Comparison of ENCODE assay signal across 2 cellular contexts in the genomic region with DNA sequence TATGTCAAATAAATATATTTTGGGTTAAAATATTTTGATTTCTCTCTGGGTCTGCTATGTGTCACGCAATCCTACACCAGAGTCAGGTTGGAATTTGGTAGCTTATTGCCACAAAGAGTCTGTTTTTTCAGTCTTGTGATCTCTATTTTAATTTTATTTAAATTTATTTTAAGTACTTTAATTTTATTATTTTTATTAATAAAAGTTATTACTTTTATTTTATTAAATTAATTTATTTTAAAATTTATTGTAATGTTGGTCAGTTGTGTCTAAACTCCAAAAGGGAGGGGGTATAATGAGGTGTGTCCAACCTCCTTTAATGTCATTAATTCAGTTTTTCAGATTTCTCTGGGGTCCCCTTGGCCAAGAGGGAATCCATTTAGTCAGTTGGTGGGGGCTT.
TF ChIP-seq lines count a peak whose summit lies in the region.

No MANE protein-coding gene starts in this region.

TF ChIP-seq in WTC11, 78 proteins besides CTCF, POLR2A, EP300 and RAD21:
- TF ChIP-seq, protein P1, sequence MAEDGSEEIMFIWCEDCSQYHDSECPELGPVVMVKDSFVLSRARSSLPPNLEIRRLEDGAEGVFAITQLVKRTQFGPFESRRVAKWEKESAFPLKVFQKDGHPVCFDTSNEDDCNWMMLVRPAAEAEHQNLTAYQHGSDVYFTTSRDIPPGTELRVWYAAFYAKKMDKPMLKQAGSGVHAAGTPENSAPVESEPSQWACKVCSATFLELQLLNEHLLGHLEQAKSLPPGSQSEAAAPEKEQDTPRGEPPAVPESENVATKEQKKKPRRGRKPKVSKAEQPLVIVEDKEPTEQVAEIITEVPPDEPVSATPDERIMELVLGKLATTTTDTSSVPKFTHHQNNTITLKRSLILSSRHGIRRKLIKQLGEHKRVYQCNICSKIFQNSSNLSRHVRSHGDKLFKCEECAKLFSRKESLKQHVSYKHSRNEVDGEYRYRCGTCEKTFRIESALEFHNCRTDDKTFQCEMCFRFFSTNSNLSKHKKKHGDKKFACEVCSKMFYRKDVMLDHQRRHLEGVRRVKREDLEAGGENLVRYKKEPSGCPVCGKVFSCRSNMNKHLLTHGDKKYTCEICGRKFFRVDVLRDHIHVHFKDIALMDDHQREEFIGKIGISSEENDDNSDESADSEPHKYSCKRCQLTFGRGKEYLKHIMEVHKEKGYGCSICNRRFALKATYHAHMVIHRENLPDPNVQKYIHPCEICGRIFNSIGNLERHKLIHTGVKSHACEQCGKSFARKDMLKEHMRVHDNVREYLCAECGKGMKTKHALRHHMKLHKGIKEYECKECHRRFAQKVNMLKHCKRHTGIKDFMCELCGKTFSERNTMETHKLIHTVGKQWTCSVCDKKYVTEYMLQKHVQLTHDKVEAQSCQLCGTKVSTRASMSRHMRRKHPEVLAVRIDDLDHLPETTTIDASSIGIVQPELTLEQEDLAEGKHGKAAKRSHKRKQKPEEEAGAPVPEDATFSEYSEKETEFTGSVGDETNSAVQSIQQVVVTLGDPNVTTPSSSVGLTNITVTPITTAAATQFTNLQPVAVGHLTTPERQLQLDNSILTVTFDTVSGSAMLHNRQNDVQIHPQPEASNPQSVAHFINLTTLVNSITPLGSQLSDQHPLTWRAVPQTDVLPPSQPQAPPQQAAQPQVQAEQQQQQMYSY (CRISPR knock-in tag; IDR thresholded peaks at IDR 0.05) = no peak
- TF ChIP-seq, protein P2, sequence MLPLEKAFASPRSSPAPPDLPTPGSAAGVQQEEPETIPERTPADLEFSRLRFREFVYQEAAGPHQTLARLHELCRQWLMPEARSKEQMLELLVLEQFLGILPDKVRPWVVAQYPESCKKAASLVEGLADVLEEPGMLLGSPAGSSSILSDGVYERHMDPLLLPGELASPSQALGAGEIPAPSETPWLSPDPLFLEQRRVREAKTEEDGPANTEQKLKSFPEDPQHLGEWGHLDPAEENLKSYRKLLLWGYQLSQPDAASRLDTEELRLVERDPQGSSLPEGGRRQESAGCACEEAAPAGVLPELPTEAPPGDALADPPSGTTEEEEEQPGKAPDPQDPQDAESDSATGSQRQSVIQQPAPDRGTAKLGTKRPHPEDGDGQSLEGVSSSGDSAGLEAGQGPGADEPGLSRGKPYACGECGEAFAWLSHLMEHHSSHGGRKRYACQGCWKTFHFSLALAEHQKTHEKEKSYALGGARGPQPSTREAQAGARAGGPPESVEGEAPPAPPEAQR (CRISPR knock-in tag; IDR thresholded peaks at IDR 0.05) = no peak
- peak; percentile 98 for TF ChIP-seq HMGA2 (CRISPR knock-in tag; IDR thresholded peaks at IDR 0.05)

TF ChIP-seq in GM23338, 12 proteins besides CTCF, POLR2A, EP300 and RAD21 (continued from another document):
- TF ChIP-seq, protein P3, sequence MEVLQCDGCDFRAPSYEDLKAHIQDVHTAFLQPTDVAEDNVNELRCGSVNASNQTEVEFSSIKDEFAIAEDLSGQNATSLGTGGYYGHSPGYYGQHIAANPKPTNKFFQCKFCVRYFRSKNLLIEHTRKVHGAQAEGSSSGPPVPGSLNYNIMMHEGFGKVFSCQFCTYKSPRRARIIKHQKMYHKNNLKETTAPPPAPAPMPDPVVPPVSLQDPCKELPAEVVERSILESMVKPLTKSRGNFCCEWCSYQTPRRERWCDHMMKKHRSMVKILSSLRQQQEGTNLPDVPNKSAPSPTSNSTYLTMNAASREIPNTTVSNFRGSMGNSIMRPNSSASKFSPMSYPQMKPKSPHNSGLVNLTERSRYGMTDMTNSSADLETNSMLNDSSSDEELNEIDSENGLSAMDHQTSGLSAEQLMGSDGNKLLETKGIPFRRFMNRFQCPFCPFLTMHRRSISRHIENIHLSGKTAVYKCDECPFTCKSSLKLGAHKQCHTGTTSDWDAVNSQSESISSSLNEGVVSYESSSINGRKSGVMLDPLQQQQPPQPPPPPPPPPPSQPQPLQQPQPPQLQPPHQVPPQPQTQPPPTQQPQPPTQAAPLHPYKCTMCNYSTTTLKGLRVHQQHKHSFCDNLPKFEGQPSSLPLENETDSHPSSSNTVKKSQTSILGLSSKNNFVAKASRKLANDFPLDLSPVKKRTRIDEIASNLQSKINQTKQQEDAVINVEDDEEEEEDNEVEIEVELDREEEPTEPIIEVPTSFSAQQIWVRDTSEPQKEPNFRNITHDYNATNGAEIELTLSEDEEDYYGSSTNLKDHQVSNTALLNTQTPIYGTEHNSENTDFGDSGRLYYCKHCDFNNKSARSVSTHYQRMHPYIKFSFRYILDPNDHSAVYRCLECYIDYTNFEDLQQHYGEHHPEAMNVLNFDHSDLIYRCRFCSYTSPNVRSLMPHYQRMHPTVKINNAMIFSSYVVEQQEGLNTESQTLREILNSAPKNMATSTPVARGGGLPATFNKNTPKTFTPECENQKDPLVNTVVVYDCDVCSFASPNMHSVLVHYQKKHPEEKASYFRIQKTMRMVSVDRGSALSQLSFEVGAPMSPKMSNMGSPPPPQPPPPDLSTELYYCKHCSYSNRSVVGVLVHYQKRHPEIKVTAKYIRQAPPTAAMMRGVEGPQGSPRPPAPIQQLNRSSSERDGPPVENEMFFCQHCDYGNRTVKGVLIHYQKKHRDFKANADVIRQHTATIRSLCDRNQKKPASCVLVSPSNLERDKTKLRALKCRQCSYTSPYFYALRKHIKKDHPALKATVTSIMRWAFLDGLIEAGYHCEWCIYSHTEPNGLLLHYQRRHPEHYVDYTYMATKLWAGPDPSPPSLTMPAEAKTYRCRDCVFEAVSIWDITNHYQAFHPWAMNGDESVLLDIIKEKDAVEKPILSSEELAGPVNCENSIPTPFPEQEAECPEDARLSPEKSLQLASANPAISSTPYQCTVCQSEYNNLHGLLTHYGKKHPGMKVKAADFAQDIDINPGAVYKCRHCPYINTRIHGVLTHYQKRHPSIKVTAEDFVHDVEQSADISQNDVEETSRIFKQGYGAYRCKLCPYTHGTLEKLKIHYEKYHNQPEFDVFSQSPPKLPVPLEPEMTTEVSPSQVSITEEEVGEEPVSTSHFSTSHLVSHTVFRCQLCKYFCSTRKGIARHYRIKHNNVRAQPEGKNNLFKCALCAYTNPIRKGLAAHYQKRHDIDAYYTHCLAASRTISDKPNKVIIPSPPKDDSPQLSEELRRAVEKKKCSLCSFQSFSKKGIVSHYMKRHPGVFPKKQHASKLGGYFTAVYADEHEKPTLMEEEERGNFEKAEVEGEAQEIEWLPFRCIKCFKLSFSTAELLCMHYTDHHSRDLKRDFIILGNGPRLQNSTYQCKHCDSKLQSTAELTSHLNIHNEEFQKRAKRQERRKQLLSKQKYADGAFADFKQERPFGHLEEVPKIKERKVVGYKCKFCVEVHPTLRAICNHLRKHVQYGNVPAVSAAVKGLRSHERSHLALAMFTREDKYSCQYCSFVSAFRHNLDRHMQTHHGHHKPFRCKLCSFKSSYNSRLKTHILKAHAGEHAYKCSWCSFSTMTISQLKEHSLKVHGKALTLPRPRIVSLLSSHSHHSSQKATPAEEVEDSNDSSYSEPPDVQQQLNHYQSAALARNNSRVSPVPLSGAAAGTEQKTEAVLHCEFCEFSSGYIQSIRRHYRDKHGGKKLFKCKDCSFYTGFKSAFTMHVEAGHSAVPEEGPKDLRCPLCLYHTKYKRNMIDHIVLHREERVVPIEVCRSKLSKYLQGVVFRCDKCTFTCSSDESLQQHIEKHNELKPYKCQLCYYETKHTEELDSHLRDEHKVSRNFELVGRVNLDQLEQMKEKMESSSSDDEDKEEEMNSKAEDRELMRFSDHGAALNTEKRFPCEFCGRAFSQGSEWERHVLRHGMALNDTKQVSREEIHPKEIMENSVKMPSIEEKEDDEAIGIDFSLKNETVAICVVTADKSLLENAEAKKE (CRISPR knock-in tag; IDR thresholded peaks at IDR 0.05) = no peak
- TF ChIP-seq JUNB (IDR thresholded peaks at IDR 0.05; ENCODE audit: unreplicated experiment) (no peak), ZNF114 (CRISPR knock-in tag; IDR thresholded peaks at IDR 0.05) (no peak), EZH2phosphoT487 (IDR thresholded peaks at IDR 0.05; ENCODE audit: unreplicated experiment) (no peak)
- TF ChIP-seq, protein P4, sequence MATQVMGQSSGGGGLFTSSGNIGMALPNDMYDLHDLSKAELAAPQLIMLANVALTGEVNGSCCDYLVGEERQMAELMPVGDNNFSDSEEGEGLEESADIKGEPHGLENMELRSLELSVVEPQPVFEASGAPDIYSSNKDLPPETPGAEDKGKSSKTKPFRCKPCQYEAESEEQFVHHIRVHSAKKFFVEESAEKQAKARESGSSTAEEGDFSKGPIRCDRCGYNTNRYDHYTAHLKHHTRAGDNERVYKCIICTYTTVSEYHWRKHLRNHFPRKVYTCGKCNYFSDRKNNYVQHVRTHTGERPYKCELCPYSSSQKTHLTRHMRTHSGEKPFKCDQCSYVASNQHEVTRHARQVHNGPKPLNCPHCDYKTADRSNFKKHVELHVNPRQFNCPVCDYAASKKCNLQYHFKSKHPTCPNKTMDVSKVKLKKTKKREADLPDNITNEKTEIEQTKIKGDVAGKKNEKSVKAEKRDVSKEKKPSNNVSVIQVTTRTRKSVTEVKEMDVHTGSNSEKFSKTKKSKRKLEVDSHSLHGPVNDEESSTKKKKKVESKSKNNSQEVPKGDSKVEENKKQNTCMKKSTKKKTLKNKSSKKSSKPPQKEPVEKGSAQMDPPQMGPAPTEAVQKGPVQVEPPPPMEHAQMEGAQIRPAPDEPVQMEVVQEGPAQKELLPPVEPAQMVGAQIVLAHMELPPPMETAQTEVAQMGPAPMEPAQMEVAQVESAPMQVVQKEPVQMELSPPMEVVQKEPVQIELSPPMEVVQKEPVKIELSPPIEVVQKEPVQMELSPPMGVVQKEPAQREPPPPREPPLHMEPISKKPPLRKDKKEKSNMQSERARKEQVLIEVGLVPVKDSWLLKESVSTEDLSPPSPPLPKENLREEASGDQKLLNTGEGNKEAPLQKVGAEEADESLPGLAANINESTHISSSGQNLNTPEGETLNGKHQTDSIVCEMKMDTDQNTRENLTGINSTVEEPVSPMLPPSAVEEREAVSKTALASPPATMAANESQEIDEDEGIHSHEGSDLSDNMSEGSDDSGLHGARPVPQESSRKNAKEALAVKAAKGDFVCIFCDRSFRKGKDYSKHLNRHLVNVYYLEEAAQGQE (IDR thresholded peaks at IDR 0.05; ENCODE audit: unreplicated experiment) = no peak
- TF ChIP-seq, protein P5, sequence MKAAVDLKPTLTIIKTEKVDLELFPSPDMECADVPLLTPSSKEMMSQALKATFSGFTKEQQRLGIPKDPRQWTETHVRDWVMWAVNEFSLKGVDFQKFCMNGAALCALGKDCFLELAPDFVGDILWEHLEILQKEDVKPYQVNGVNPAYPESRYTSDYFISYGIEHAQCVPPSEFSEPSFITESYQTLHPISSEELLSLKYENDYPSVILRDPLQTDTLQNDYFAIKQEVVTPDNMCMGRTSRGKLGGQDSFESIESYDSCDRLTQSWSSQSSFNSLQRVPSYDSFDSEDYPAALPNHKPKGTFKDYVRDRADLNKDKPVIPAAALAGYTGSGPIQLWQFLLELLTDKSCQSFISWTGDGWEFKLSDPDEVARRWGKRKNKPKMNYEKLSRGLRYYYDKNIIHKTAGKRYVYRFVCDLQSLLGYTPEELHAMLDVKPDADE (IDR thresholded peaks at IDR 0.05) = no peak
